Comparison of ENCODE assay signal across 11 cellular contexts in the genomic region with DNA sequence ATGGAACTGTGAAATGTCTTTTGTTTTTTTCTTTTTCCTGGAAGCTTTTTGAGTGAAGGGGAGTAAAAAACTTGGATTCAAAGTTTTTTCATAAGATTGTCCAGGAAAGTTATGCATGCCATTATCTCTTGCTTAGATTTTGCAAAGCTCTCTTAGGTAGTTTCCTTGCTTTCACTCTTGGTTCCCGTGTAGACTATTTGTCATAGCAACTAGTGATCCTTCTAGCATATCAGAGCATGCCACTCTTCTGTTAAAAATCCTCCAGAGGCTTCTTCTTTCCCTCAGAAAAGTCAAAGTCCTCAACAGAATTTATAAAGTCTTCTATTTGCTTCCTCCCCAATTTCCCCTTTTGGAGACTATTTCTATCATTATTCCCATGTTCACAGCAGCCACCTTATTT. TPM values are rescaled to one million over a fixed set of nuclear protein-coding genes. Genes with fewer than 3 reads are reported as not detected.
DNase-seq lines count a peak whose midpoint lies in the region; ATAC-seq, FAIRE-seq and TF ChIP-seq lines count a peak whose summit lies in the region.
"Had no signal": no experiment of that assay in that cellular context is flagged by ENCODE, and none has a peak within 500 bp of the region (broad histone marks: within the 10 kb centered on the region; RNA-seq: fewer than 3 reads in every experiment).

No MANE protein-coding gene starts in this region.

- 0% methylated on average over 1 of the region's 1 CpG for WGBS in K562 (ENCODE audit: insufficient coverage, low coverage, missing lambda C conversion rate)
- WGBS in stomach, 5 donors = 38 to 62% (median 51%) methylated on average over 1 of the region's 1 CpG

- intact Hi-C loops in K562 (cut with micrococcal nuclease) = no loop called here
- intact Hi-C loops in stomach (cut with DNase I; ENCODE audit: low total_unique reads) = no loop called here

- BruUV-seq in K562 (replicated peaks; lab: Mats Ljungman, UMichigan) = no TSS peak

- no peak overlapping the region for H3K4me3 ChIP-seq in K562
- H3K4me3 ChIP-seq in stomach = no peak overlapping the region
- H3K4me3 ChIP-seq: left ventricle myocardium inferior had no signal

- no peaks in the 10 kb centered on the region for H3K9me1 ChIP-seq in K562 (ENCODE audit: control insufficient read depth, insufficient read depth, low read length)

- H3K9me3 ChIP-seq in K562 (replicated peaks; ENCODE audit: control insufficient read depth, insufficient read depth, low read depth, low read length) (no peaks in the 10 kb centered on the region), stomach (no peaks in the 10 kb centered on the region)
- H3K9me3 ChIP-seq: left ventricle myocardium inferior had no signal

- H2AFZ ChIP-seq in K562 (ENCODE audit: low read depth, low read length) = no peak overlapping the region

- H3K27me3 ChIP-seq in K562 (ENCODE audit: control insufficient read depth in 2 of 2, insufficient read depth in 2 of 2, low read length in 2 of 2) = no peaks in the 10 kb centered on the region
- no peaks in the 10 kb centered on the region for H3K27me3 ChIP-seq in stomach

- POLR2A ChIA-PET in K562 (lab: Yijun Ruan, JAX) = no interaction called here

- no peak overlapping the region for H3K9ac ChIP-seq in K562 (ENCODE audit: insufficient read depth in 1 of 2, low read depth in 2 of 2, low read length in 2 of 2)

- CTCF ChIA-PET in K562 (lab: Yijun Ruan, JAX; ENCODE audit: low intra/inter-chr PET ratio) = no interaction called here

- TF ChIP-seq CTCF in K562 (IDR thresholded peaks at IDR 0.05 in 2 of 3, conservative IDR thresholded peaks at IDR 0.05 in 1 of 3; ENCODE audit: insufficient read depth in 2 of 3, low read depth in 1 of 3, low read length in 3 of 3) (no peak), stomach (IDR thresholded peaks at IDR 0.05) (no peak)

- H4K20me1 ChIP-seq in K562 (replicated peaks; ENCODE audit: control insufficient read depth, insufficient read depth, low read length) = no peaks in the 10 kb centered on the region

- H3K4me2 ChIP-seq in K562 (ENCODE audit: insufficient read depth, low read length) = no peak overlapping the region

- H3K36me3 ChIP-seq in K562 (ENCODE audit: control insufficient read depth, insufficient read depth, low read length) (no peaks in the 10 kb centered on the region), stomach (no peaks in the 10 kb centered on the region)
- H3K36me3 ChIP-seq: left ventricle myocardium inferior had no signal

- ATAC-seq in GM18511 (IDR thresholded peaks at IDR 0.05; ENCODE audit: unreplicated experiment) (peak; percentile 85), GM21528 (IDR thresholded peaks at IDR 0.05; ENCODE audit: low FRiP score, unreplicated experiment) (peak; percentile 68), HG03097 (IDR thresholded peaks at IDR 0.05; ENCODE audit: low FRiP score, unreplicated experiment) (peak; percentile 73), K562 (no peak)

- no peak for FAIRE-seq in K562 (lab: Jason Lieb, UNC)

- H3K27ac ChIP-seq in K562 (ENCODE audit: extremely low read depth, low read depth, low read length) (no peak overlapping the region), stomach (no peak overlapping the region)
- H3K27ac ChIP-seq: left ventricle myocardium inferior had no signal

- H3K79me2 ChIP-seq in K562 (ENCODE audit: control insufficient read depth, insufficient read depth, low read length) = peaks cover 37% of the 10 kb centered on the region

- in situ Hi-C loops in K562 (cut with MboI) = no loop called here

- H3K4me1 ChIP-seq in K562 (replicated peaks in 1 of 2; ENCODE audit: control insufficient read depth in 2 of 2, insufficient read depth in 2 of 2, low read length in 2 of 2) (peaks cover 0 to 5% of the 10 kb centered on the region in 2 experiments; a peak in 3 of 5 replicates), stomach (peaks cover 0 to 40% (median 13%) of the 10 kb centered on the region in 4 donors)

- TF ChIP-seq POLR2A in K562 (conservative IDR thresholded peaks at IDR 0.05) = no peak
- no peak for TF ChIP-seq POLR2A in stomach (IDR thresholded peaks at IDR 0.05)

- DNase-seq in K562 (ENCODE audit: extremely low read depth in 1 of 4, low spot score in 3 of 4) = no peak
- DNase-seq in GM03348 (ENCODE audit: low spot score) = no peak
- DNase-seq in NCI-H82 treated with DMSO at 0.1 percent for 48 hours (lab: John Stamatoyannopoulos, UW; ENCODE audit: unreplicated experiment) = no peak
- DNase-seq in inferior parietal cortex (ENCODE audit: extremely low spot score) = no peak
- DNase-seq in stomach = no peak
- DNase-seq: activated CD4-positive, alpha-beta T cell treated with anti-CD3 and anti-CD28 coated beads for 4 hours; CD8-positive, alpha-beta memory T cell; left ventricle myocardium inferior had no signal

- TF ChIP-seq EP300 in K562 (IDR thresholded peaks at IDR 0.05; ENCODE audit: low read length) (no peak), stomach (IDR thresholded peaks at IDR 0.05) (no peak)

- TF ChIP-seq RAD21 in K562 (CRISPR knock-in tag; conservative IDR thresholded peaks at IDR 0.05 in 1 of 2, IDR thresholded peaks at IDR 0.05 in 1 of 2) = no peak

TF ChIP-seq in K562, 482 proteins besides CTCF, POLR2A, EP300 and RAD21:
- TF ChIP-seq CBX3 (IDR thresholded peaks at IDR 0.05; ENCODE audit: borderline replicate concordance in 1 of 2, low read length in 2 of 2) (no peak), RFX5 (IDR thresholded peaks at IDR 0.05; ENCODE audit: low read depth, low read length) (peak; percentile 67)

RNA-seq across cellular contexts. Expression of a gene that starts 21.1 kb away (rescaled TPM):
- 12.6 and 25.4 TPM in 2 replicates for total RNA-seq in K562 (2011; cell fraction: chromatin; rRNA removed; ENCODE audit: low replicate concordance)
- 5.4 and 6.0 TPM in 2 replicates for total RNA-seq in K562 (2011; cell fraction: nucleolus; rRNA removed)
- total RNA-seq in K562 (2011; cell fraction: nucleoplasm; rRNA removed) = 10.2 and 10.7 TPM in 2 replicates
- 13.9 and 15.0 TPM in 2 replicates for total RNA-seq in K562 (2014; rRNA removed)
- total RNA-seq in K562 (2014; rRNA removed; fragmentation: Illumina TruSeq; extraction: Trizol) = 17.4 and 22.1 TPM in 2 replicates
- total RNA-seq in K562 (2015; rRNA removed; fragmentation: Illumina TruSeq; extraction: Trizol) = 13.4 and 14.4 TPM in 2 replicates
- 20.1 and 22.4 TPM in 2 replicates for total RNA-seq in K562 (2021)
- polyA plus RNA-seq in K562 (2011; rRNA removed) = 14.3 and 23.5 TPM in 2 replicates
- 8.1 and 12.8 TPM in 2 replicates for polyA plus RNA-seq in K562 (2011; cell fraction: cytosol; rRNA removed)
- polyA plus RNA-seq in K562 (2011; cell fraction: nucleus; rRNA removed) = 6.1 and 6.7 TPM in 2 replicates
- polyA plus RNA-seq in K562 (2012) = 5.8 and 15.6 TPM in 2 replicates
- 15.0 and 22.5 TPM in 2 replicates for polyA plus RNA-seq in K562 (2014; fragmentation: Illumina TruSeq; extraction: Trizol)
- polyA plus RNA-seq in K562 (2014; fragmentation: Nextera tagmentation; extraction: Ambion mirVana) = 10 to 100 TPM; 12.9 to 15.4 TPM
- polyA plus RNA-seq in K562 (2014; rRNA removed) = 13.3 and 14.7 TPM in 2 replicates
- 36.7 and 36.8 TPM in 2 replicates for polyA minus RNA-seq in K562 (2011; rRNA and poly(A)+ RNA removed)
- polyA minus RNA-seq in K562 (2011; cell fraction: cytosol; rRNA and poly(A)+ RNA removed) = 9.6 and 9.8 TPM in 2 replicates
- polyA minus RNA-seq in K562 (2011; cell fraction: nucleus; rRNA and poly(A)+ RNA removed) = 6.5 and 11.3 TPM in 2 replicates
- total RNA-seq in stomach = 10 to 100 TPM in 4 of 5 donors, 1 to 10 TPM in 1; 4.5 to 66.0 (median 12.3) TPM
- polyA plus RNA-seq in stomach = 1 to 10 TPM; 4.0 to 8.3 (median 5.5) TPM

RNA-seq across cellular contexts. Expression of a gene that starts 21.3 kb away (rescaled TPM):
- total RNA-seq in K562 (2011; cell fraction: chromatin; rRNA removed; ENCODE audit: low replicate concordance) = 1.6 and 4.8 TPM in 2 replicates
- 0.67 and 1.2 TPM in 2 replicates for total RNA-seq in K562 (2011; cell fraction: nucleolus; rRNA removed)
- 2.9 and 8.6 TPM in 2 replicates for total RNA-seq in K562 (2011; cell fraction: nucleoplasm; rRNA removed)
- total RNA-seq in K562 (2014; rRNA removed) (6.5 and 6.7 TPM in 2 replicates), K562 (2014; rRNA removed; fragmentation: Illumina TruSeq; extraction: Trizol) (17.6 and 24.7 TPM in 2 replicates), K562 (2015; rRNA removed; fragmentation: Illumina TruSeq; extraction: Trizol) (11.4 and 12.3 TPM in 2 replicates), K562 (2021) (11.6 and 12.8 TPM in 2 replicates), stomach (10 to 100 TPM in 2 of 5 donors, 1 to 10 TPM in 3; 2.0 to 27.7 (median 9.3) TPM)
- polyA plus RNA-seq in K562 (2011; rRNA removed) (6.6 and 9.2 TPM in 2 replicates), K562 (2014; fragmentation: Illumina TruSeq; extraction: Trizol) (20.0 and 21.9 TPM in 2 replicates), K562 (2014; fragmentation: Nextera tagmentation; extraction: Ambion mirVana) (10 to 100 TPM; 21.5 to 30.7 TPM), K562 (2014; rRNA removed) (8.2 and 8.4 TPM in 2 replicates), stomach (10 to 100 TPM in 1 of 3 donors, 1 to 10 TPM in 2; 5.0 to 15.9 (median 9.5) TPM)
- polyA plus RNA-seq in K562 (2011; cell fraction: cytosol; rRNA removed) = 1.6 and 3.6 TPM in 2 replicates
- 0.83 and 1.6 TPM in 2 replicates for polyA plus RNA-seq in K562 (2011; cell fraction: nucleus; rRNA removed)
- 9.2 and 18.8 TPM in 2 replicates for polyA plus RNA-seq in K562 (2012)
- 9.8 and 11.2 TPM in 2 replicates for polyA minus RNA-seq in K562 (2011; rRNA and poly(A)+ RNA removed)
- 3.3 and 4.1 TPM in 2 replicates for polyA minus RNA-seq in K562 (2011; cell fraction: cytosol; rRNA and poly(A)+ RNA removed)
- polyA minus RNA-seq in K562 (2011; cell fraction: nucleus; rRNA and poly(A)+ RNA removed) = 1.1 and 1.4 TPM in 2 replicates
